Comparison of ENCODE assay signal across 8 cellular contexts in genomic region chr1:27772581-27772931, GRCh38. TPM values are rescaled to one million over a fixed set of nuclear protein-coding genes. Genes with fewer than 3 reads are reported as not detected.
A peak's percentile ranks its signal among the peaks of the same experiment; 100 is the strongest.
DNase-seq lines count a peak whose midpoint lies in the region; ATAC-seq and TF ChIP-seq lines count a peak whose summit lies in the region.

No MANE protein-coding gene starts in this region.

- H3F3A ChIP-seq in MM.1S (ENCODE audit: insufficient read depth, low read length) (no peaks in the 10 kb centered on the region), neural cell (ENCODE audit: insufficient read depth, low read length, poor library complexity, severe bottlenecking) (no peaks in the 10 kb centered on the region)

- peak overlapping the region; percentile 80 for H2AFZ ChIP-seq in MM.1S (ENCODE audit: low read length)
- H2AFZ ChIP-seq in neural cell (ENCODE audit: low read depth, low read length) = peak overlapping the region; percentile 48

- no peaks in the 10 kb centered on the region for H3K9me3 ChIP-seq in MM.1S (replicated peaks; ENCODE audit: insufficient read depth, low read length)
- no peaks in the 10 kb centered on the region for H3K9me3 ChIP-seq in effector memory CD4-positive, alpha-beta T cell (ENCODE audit: control insufficient read depth, low read length)
- H3K9me3 ChIP-seq in neural cell (ENCODE audit: low read length) = no peaks in the 10 kb centered on the region

- peak overlapping the region; percentile 25; the same call in 1 of the 2 replicates for H3K9ac ChIP-seq in MM.1S (ENCODE audit: low read length)
- peak overlapping the region; percentile 64 for H3K9ac ChIP-seq in neural cell (ENCODE audit: low read length)

- H4K20me1 ChIP-seq in MM.1S (ENCODE audit: insufficient read depth, low read length) = no peaks in the 10 kb centered on the region
- H4K20me1 ChIP-seq in neural cell (ENCODE audit: insufficient read depth) = no peaks in the 10 kb centered on the region

- H3K79me2 ChIP-seq in MM.1S (ENCODE audit: low read length) = peaks cover 41% of the 10 kb centered on the region
- peaks cover 30% of the 10 kb centered on the region for H3K79me2 ChIP-seq in neural cell (replicated peaks; ENCODE audit: insufficient read depth, low read length)

- H3K4me3 ChIP-seq in BJ (ENCODE audit: low read depth, low read length) (peak overlapping the region; percentile 28), MM.1S (ENCODE audit: low read length) (peak overlapping the region; percentile 75), neural cell (ENCODE audit: low read length) (peak overlapping the region; percentile 100)
- H3K4me3 ChIP-seq in effector memory CD4-positive, alpha-beta T cell (ENCODE audit: insufficient read depth, low read depth, low read length, poor library complexity, severe bottlenecking) = peak overlapping the region; percentile 92

- POLR2A ChIA-PET in BJ (lab: Charles Lee) = interaction anchor here (0.8 to 1.1 kb wide), 5 partner anchors 9 to 100 kb away, joined by 3 to 9 read pairs (median 4); partner anchors contain the start of gene FAM76A

- DNase-seq in BJ (ENCODE audit: low read depth) = no peak
- no peak for DNase-seq in MM.1S
- DNase-seq in effector memory CD4-positive, alpha-beta T cell = no peak
- no peak for DNase-seq in retina

- CTCF ChIA-PET in BJ (lab: Yijun Ruan, JAX) = interaction anchor here (0.6 to 1.2 kb wide), 5 partner anchors 17 to 375 kb away, joined by 3 to 4 read pairs (median 4); no protein-coding TSS in a partner anchor

- H3K36me3 ChIP-seq in BJ (ENCODE audit: control insufficient read depth, insufficient read depth, low read length) (no peaks in the 10 kb centered on the region), MM.1S (replicated peaks; ENCODE audit: insufficient read depth, low read length) (no peaks in the 10 kb centered on the region), neural cell (ENCODE audit: insufficient read depth, low read length) (no peaks in the 10 kb centered on the region)
- H3K36me3 ChIP-seq in effector memory CD4-positive, alpha-beta T cell (ENCODE audit: control insufficient read depth, insufficient read depth, low read length) = no peaks in the 10 kb centered on the region

- H3K4me2 ChIP-seq in MM.1S (ENCODE audit: low read depth, low read length) = peak overlapping the region; percentile 37
- no peak overlapping the region for H3K4me2 ChIP-seq in neural cell (ENCODE audit: low read length)

- ATAC-seq in HG02610 (IDR thresholded peaks at IDR 0.05; ENCODE audit: unreplicated experiment) (no peak), GM21526 (IDR thresholded peaks at IDR 0.05; ENCODE audit: low FRiP score, unreplicated experiment) (no peak), GM21381 (IDR thresholded peaks at IDR 0.05; ENCODE audit: unreplicated experiment) (no peak)

- H3K4me1 ChIP-seq in MM.1S (ENCODE audit: low read length) = peaks cover 3% of the 10 kb centered on the region
- H3K4me1 ChIP-seq in effector memory CD4-positive, alpha-beta T cell (ENCODE audit: control insufficient read depth, insufficient read depth, low read length, poor library complexity, severe bottlenecking) = peaks cover 12% of the 10 kb centered on the region

- H3K27ac ChIP-seq in MM.1S (ENCODE audit: low read length) = peak overlapping the region; percentile 42; the same call in 1 of the 2 replicates
- peak overlapping the region; percentile 91 for H3K27ac ChIP-seq in effector memory CD4-positive, alpha-beta T cell (ENCODE audit: insufficient read depth, low read length, poor library complexity, severe bottlenecking)
- H3K27ac ChIP-seq in neural cell (ENCODE audit: low read length) = peak overlapping the region; percentile 93

- TF ChIP-seq EP300 in neural cell (conservative IDR thresholded peaks at IDR 0.05; ENCODE audit: poor library complexity, severe bottlenecking) = no peak

- H3K27me3 ChIP-seq in BJ (ENCODE audit: control insufficient read depth, insufficient read depth, low read length) (no peaks in the 10 kb centered on the region), MM.1S (replicated peaks; ENCODE audit: insufficient read depth, low read length) (no peaks in the 10 kb centered on the region), neural cell (ENCODE audit: insufficient read depth, low read depth, low read length) (no peaks in the 10 kb centered on the region)
- H3K27me3 ChIP-seq in effector memory CD4-positive, alpha-beta T cell (replicated peaks; ENCODE audit: control insufficient read depth, insufficient read depth, low read length, poor library complexity, severe bottlenecking) = no peaks in the 10 kb centered on the region

- H3K9me2 ChIP-seq in MM.1S (replicated peaks; ENCODE audit: insufficient read depth, low read length) = no peaks in the 10 kb centered on the region
- no peaks in the 10 kb centered on the region for H3K9me2 ChIP-seq in neural cell (ENCODE audit: insufficient read depth, low read length)

- TF ChIP-seq CTCF in BJ (IDR thresholded peaks at IDR 0.05; ENCODE audit: insufficient read depth, low read depth, low read length) (no peak), MM.1S (IDR thresholded peaks at IDR 0.05; ENCODE audit: low read length) (no peak), neural cell (IDR thresholded peaks at IDR 0.05; ENCODE audit: poor library complexity, severe bottlenecking) (no peak)

- no peak for TF ChIP-seq RAD21 in neural cell (conservative IDR thresholded peaks at IDR 0.05)

TF ChIP-seq in neural cell, 6 proteins besides CTCF, POLR2A, EP300 and RAD21:
- TF ChIP-seq, protein P1, sequence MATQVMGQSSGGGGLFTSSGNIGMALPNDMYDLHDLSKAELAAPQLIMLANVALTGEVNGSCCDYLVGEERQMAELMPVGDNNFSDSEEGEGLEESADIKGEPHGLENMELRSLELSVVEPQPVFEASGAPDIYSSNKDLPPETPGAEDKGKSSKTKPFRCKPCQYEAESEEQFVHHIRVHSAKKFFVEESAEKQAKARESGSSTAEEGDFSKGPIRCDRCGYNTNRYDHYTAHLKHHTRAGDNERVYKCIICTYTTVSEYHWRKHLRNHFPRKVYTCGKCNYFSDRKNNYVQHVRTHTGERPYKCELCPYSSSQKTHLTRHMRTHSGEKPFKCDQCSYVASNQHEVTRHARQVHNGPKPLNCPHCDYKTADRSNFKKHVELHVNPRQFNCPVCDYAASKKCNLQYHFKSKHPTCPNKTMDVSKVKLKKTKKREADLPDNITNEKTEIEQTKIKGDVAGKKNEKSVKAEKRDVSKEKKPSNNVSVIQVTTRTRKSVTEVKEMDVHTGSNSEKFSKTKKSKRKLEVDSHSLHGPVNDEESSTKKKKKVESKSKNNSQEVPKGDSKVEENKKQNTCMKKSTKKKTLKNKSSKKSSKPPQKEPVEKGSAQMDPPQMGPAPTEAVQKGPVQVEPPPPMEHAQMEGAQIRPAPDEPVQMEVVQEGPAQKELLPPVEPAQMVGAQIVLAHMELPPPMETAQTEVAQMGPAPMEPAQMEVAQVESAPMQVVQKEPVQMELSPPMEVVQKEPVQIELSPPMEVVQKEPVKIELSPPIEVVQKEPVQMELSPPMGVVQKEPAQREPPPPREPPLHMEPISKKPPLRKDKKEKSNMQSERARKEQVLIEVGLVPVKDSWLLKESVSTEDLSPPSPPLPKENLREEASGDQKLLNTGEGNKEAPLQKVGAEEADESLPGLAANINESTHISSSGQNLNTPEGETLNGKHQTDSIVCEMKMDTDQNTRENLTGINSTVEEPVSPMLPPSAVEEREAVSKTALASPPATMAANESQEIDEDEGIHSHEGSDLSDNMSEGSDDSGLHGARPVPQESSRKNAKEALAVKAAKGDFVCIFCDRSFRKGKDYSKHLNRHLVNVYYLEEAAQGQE (IDR thresholded peaks at IDR 0.05; ENCODE audit: borderline replicate concordance) = no peak
- TF ChIP-seq MXI1 (conservative IDR thresholded peaks at IDR 0.05; ENCODE audit: poor library complexity, severe bottlenecking) = no peak
- no peak for TF ChIP-seq SMC3 (conservative IDR thresholded peaks at IDR 0.05; ENCODE audit: poor library complexity)
- TF ChIP-seq EZH2 (IDR thresholded peaks at IDR 0.05; ENCODE audit: borderline replicate concordance, insufficient read depth, low read length, poor library complexity, severe bottlenecking) = no peak

RNA-seq across cellular contexts. Expression of gene STX12, which starts 0.5 kb away (rescaled TPM):
- polyA plus RNA-seq in BJ (2011; rRNA removed) (31.2 and 36.4 TPM in 2 replicates), neural cell (149 and 171 TPM in 2 replicates)
- 12.2 and 12.3 TPM in 2 replicates for polyA minus RNA-seq in BJ (2011; rRNA and poly(A)+ RNA removed)
- polyA minus RNA-seq in neural cell = 135 and 147 TPM in 2 replicates

RNA-seq across cellular contexts. Expression of gene FAM76A, which starts 46.8 kb away (rescaled TPM):
- polyA plus RNA-seq in BJ (2011; rRNA removed) = 3.9 and 5.7 TPM in 2 replicates
- polyA minus RNA-seq in BJ (2011; rRNA and poly(A)+ RNA removed) = 4.9 and 6.9 TPM in 2 replicates
- polyA plus RNA-seq in neural cell = 11.1 and 14.5 TPM in 2 replicates
- 14.9 and 17.0 TPM in 2 replicates for polyA minus RNA-seq in neural cell

RNA-seq across cellular contexts. Expression of gene PPP1R8, which starts 58.0 kb away (rescaled TPM):
- polyA plus RNA-seq in BJ (2011; rRNA removed) (54.7 and 59.8 TPM in 2 replicates), neural cell (90.1 and 106 TPM in 2 replicates)
- 44.9 and 77.4 TPM in 2 replicates for polyA minus RNA-seq in BJ (2011; rRNA and poly(A)+ RNA removed)
- polyA minus RNA-seq in neural cell = 63.2 and 63.5 TPM in 2 replicates

Comparison
In these comparisons a context has a peak if more than half of its experiments do, and no peak if none do; other contexts are left out.
1. H3K4me3 ChIP-seq: peak in every context shown above with its lines; median percentile 100 in neural cell; 92 in effector memory CD4-positive, alpha-beta T cell; 75 in MM.1S; 28 in BJ.
2. H3K27ac ChIP-seq: peak in every context shown above with its lines; median percentile 93 in neural cell; 91 in effector memory CD4-positive, alpha-beta T cell; 42 in MM.1S.